ENCODE assay signal across 8 cellular contexts in genomic region chr11:100663996-100664395, GRCh38.
"Had no signal": no experiment of that assay in that cellular context is flagged by ENCODE, and none has a peak within 500 bp of the region (broad histone marks: within the 10 kb centered on the region; RNA-seq: fewer than 3 reads in every experiment).

No MANE protein-coding gene starts in this region.

- H3K4me3 ChIP-seq: HAP-1, K562 had no signal

- H3K4me3 Mint-ChIP-seq: HFFc6 had no signal

- H3K36me3 ChIP-seq: HAP-1 had no signal

- H3K9me3 Mint-ChIP-seq: HFFc6 had no signal

- H3K4me1 ChIP-seq: HAP-1 had no signal

- DNase-seq: GOT3, H7, HFFc6, IMR-90, KG1 had no signal

- H3K27ac Mint-ChIP-seq: HFFc6 had no signal

- H3K9me3 ChIP-seq: HAP-1 had no signal

- ATAC-seq: HCT116, K562 had no signal
